Comparison of ENCODE assay signal across 1 cellular context in the genomic region with DNA sequence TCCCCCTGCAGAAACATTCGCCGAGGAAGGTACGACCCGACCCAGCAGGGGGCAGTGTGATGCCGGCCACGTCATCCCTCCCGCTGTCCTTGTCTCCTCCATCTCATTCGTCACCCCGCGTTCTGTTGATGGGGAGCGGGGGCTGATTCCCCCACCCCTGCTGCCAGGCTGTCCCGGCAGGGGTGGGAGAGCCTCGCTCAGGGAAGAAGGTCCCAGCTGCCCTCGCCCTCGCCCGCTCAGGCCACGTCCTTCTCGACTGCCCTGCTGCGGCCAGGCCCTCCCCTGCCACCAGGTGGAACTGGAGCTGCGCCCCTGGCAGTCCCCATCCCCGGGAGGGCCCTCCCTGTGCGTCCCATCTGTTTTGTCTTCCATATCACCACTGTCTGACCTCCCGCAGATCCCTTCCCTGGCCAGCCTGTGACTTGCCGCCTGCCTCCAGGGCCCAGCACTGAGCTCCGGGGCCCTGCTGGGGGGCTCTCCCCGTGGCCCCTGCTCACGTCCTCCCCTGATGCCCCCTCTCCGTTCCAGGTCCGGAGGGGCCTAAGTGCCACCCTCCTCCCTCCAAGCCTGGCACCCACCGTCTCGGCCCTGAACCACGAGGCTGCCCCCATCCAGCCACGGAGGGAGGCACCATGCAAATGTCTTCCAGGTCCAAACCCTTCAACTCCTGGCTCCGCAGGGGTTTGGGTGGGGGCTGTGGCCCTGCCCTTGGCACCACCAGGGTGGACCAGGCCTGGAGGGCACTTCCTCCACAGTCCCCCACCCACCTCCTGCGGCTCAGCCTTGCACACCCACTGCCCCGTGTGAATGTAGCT.
A peak's percentile ranks its signal among the peaks of the same experiment; 100 is the strongest.
TF ChIP-seq lines count a peak whose summit lies in the region.

No MANE protein-coding gene starts in this region.

TF ChIP-seq in HepG2, 621 proteins besides CTCF, POLR2A, EP300 and RAD21 (continued from another document and continues in another):
- TF ChIP-seq, protein P1, sequence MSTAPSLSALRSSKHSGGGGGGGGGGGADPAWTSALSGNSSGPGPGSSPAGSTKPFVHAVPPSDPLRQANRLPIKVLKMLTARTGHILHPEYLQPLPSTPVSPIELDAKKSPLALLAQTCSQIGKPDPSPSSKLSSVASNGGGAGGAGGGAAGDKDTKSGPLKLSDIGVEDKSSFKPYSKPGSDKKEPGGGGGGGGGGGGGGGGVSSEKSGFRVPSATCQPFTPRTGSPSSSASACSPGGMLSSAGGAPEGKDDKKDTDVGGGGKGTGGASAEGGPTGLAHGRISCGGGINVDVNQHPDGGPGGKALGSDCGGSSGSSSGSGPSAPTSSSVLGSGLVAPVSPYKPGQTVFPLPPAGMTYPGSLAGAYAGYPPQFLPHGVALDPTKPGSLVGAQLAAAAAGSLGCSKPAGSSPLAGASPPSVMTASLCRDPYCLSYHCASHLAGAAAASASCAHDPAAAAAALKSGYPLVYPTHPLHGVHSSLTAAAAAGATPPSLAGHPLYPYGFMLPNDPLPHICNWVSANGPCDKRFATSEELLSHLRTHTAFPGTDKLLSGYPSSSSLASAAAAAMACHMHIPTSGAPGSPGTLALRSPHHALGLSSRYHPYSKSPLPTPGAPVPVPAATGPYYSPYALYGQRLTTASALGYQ (CRISPR knock-in tag; IDR thresholded peaks at IDR 0.05), result no peak
- TF ChIP-seq CHD2 (IDR thresholded peaks at IDR 0.05; ENCODE audit: low read depth, low read length) (no peak), GTF3A (CRISPR knock-in tag; conservative IDR thresholded peaks at IDR 0.05) (no peak), ZBTB7B (CRISPR knock-in tag; IDR thresholded peaks at IDR 0.05) (no peak), ZFYVE20 (CRISPR knock-in tag; IDR thresholded peaks at IDR 0.05; ENCODE audit: borderline replicate concordance, low read depth) (no peak), CAMTA2 (CRISPR knock-in tag; IDR thresholded peaks at IDR 0.05; ENCODE audit: borderline replicate concordance) (0 out of 2 replicates have a peak, but pooled peaks have one; percentile 91), FLYWCH1 (CRISPR knock-in tag; IDR thresholded peaks at IDR 0.05) (no peak), ZNF430 (CRISPR knock-in tag; IDR thresholded peaks at IDR 0.05) (no peak), RBAK (CRISPR knock-in tag; IDR thresholded peaks at IDR 0.05) (no peak), KAT8 (CRISPR knock-in tag; IDR thresholded peaks at IDR 0.05) (0 out of 2 replicates have a peak, but pooled peaks have one; percentile 35), SALL2 (CRISPR knock-in tag; IDR thresholded peaks at IDR 0.05) (0 out of 2 replicates have a peak, but pooled peaks have one; percentile 30), WIZ (CRISPR knock-in tag; IDR thresholded peaks at IDR 0.05) (no peak), CEBPG (CRISPR knock-in tag; IDR thresholded peaks at IDR 0.05) (0 out of 2 replicates have a peak, but pooled peaks have one; percentile 22), ZNF331 (CRISPR knock-in tag; IDR thresholded peaks at IDR 0.05) (peak; percentile 64), MZF1 (CRISPR knock-in tag; IDR thresholded peaks at IDR 0.05; ENCODE audit: borderline replicate concordance) (0 out of 2 replicates have a peak, but pooled peaks have one; percentile 59), NCOA2 (CRISPR knock-in tag; IDR thresholded peaks at IDR 0.05) (no peak), HOXA9 (CRISPR knock-in tag; IDR thresholded peaks at IDR 0.05; ENCODE audit: borderline replicate concordance) (no peak), TMF1 (CRISPR knock-in tag; IDR thresholded peaks at IDR 0.05; ENCODE audit: low read depth) (no peak), ISX (CRISPR knock-in tag; conservative IDR thresholded peaks at IDR 0.05) (no peak), SETDB1 (CRISPR knock-in tag; IDR thresholded peaks at IDR 0.05; ENCODE audit: borderline replicate concordance) (no peak), NCOA5 (CRISPR knock-in tag; IDR thresholded peaks at IDR 0.05) (no peak), ZC3H13 (CRISPR knock-in tag; IDR thresholded peaks at IDR 0.05) (0 out of 2 replicates have a peak, but pooled peaks have one; percentile 24), JDP2 (CRISPR knock-in tag; IDR thresholded peaks at IDR 0.05; ENCODE audit: borderline replicate concordance) (no peak), YY1 (IDR thresholded peaks at IDR 0.05; ENCODE audit: insufficient read depth, insufficient replicate concordance, low read depth, low read length) (peak; percentile 22), ZNF724P (CRISPR knock-in tag; IDR thresholded peaks at IDR 0.05; ENCODE audit: borderline replicate concordance) (no peak), HMG20B (CRISPR knock-in tag; conservative IDR thresholded peaks at IDR 0.05) (no peak), KAT2B (IDR thresholded peaks at IDR 0.05; ENCODE audit: borderline replicate concordance, low read depth, low read length) (no peak), MAFG (CRISPR knock-in tag; IDR thresholded peaks at IDR 0.05) (no peak), MTF1 (CRISPR knock-in tag; IDR thresholded peaks at IDR 0.05) (no peak), ZBTB1 (CRISPR knock-in tag; IDR thresholded peaks at IDR 0.05; ENCODE audit: borderline replicate concordance) (no peak), ZNF572 (CRISPR knock-in tag; IDR thresholded peaks at IDR 0.05) (peak; percentile 92; the same call in 1 of the 2 replicates), ZFP90 (CRISPR knock-in tag; IDR thresholded peaks at IDR 0.05; ENCODE audit: borderline replicate concordance) (no peak), ZFP36L1 (CRISPR knock-in tag; IDR thresholded peaks at IDR 0.05) (no peak), ZNF20 (CRISPR knock-in tag; IDR thresholded peaks at IDR 0.05) (no peak)
- TF ChIP-seq, protein P2, sequence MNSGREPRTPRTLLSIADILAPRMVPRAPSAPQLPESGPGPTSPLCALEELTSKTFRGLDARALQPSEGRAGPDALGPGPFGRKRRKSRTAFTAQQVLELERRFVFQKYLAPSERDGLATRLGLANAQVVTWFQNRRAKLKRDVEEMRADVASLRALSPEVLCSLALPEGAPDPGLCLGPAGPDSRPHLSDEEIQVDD (CRISPR knock-in tag; IDR thresholded peaks at IDR 0.05; ENCODE audit: borderline replicate concordance), result 0 out of 2 replicates have a peak, but pooled peaks have one; percentile 42
- TF ChIP-seq, protein P3, sequence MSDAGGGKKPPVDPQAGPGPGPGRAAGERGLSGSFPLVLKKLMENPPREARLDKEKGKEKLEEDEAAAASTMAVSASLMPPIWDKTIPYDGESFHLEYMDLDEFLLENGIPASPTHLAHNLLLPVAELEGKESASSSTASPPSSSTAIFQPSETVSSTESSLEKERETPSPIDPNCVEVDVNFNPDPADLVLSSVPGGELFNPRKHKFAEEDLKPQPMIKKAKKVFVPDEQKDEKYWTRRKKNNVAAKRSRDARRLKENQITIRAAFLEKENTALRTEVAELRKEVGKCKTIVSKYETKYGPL (CRISPR knock-in tag; IDR thresholded peaks at IDR 0.05), result no peak
- TF ChIP-seq, protein P4, sequence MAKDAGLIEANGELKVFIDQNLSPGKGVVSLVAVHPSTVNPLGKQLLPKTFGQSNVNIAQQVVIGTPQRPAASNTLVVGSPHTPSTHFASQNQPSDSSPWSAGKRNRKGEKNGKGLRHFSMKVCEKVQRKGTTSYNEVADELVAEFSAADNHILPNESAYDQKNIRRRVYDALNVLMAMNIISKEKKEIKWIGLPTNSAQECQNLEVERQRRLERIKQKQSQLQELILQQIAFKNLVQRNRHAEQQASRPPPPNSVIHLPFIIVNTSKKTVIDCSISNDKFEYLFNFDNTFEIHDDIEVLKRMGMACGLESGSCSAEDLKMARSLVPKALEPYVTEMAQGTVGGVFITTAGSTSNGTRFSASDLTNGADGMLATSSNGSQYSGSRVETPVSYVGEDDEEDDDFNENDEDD (CRISPR knock-in tag; IDR thresholded peaks at IDR 0.05; ENCODE audit: borderline replicate concordance), result peak; percentile 37; the same call in 1 of the 2 replicates
- TF ChIP-seq, protein P5, sequence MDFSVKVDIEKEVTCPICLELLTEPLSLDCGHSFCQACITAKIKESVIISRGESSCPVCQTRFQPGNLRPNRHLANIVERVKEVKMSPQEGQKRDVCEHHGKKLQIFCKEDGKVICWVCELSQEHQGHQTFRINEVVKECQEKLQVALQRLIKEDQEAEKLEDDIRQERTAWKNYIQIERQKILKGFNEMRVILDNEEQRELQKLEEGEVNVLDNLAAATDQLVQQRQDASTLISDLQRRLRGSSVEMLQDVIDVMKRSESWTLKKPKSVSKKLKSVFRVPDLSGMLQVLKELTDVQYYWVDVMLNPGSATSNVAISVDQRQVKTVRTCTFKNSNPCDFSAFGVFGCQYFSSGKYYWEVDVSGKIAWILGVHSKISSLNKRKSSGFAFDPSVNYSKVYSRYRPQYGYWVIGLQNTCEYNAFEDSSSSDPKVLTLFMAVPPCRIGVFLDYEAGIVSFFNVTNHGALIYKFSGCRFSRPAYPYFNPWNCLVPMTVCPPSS (IDR thresholded peaks at IDR 0.05), result no peak
- TF ChIP-seq, protein P6, sequence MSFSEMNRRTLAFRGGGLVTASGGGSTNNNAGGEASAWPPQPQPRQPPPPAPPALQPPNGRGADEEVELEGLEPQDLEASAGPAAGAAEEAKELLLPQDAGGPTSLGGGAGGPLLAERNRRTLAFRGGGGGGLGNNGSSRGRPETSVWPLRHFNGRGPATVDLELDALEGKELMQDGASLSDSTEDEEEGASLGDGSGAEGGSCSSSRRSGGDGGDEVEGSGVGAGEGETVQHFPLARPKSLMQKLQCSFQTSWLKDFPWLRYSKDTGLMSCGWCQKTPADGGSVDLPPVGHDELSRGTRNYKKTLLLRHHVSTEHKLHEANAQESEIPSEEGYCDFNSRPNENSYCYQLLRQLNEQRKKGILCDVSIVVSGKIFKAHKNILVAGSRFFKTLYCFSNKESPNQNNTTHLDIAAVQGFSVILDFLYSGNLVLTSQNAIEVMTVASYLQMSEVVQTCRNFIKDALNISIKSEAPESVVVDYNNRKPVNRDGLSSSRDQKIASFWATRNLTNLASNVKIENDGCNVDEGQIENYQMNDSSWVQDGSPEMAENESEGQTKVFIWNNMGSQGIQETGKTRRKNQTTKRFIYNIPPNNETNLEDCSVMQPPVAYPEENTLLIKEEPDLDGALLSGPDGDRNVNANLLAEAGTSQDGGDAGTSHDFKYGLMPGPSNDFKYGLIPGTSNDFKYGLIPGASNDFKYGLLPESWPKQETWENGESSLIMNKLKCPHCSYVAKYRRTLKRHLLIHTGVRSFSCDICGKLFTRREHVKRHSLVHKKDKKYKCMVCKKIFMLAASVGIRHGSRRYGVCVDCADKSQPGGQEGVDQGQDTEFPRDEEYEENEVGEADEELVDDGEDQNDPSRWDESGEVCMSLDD (CRISPR knock-in tag; IDR thresholded peaks at IDR 0.05; ENCODE audit: borderline replicate concordance), result no peak; the same call in 1 of the 2 replicates
- TF ChIP-seq, protein P7, sequence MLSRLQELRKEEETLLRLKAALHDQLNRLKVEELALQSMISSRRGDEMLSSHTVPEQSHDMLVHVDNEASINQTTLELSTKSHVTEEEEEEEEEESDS (CRISPR knock-in tag; IDR thresholded peaks at IDR 0.05; ENCODE audit: borderline replicate concordance), result no peak
- TF ChIP-seq, protein P8, sequence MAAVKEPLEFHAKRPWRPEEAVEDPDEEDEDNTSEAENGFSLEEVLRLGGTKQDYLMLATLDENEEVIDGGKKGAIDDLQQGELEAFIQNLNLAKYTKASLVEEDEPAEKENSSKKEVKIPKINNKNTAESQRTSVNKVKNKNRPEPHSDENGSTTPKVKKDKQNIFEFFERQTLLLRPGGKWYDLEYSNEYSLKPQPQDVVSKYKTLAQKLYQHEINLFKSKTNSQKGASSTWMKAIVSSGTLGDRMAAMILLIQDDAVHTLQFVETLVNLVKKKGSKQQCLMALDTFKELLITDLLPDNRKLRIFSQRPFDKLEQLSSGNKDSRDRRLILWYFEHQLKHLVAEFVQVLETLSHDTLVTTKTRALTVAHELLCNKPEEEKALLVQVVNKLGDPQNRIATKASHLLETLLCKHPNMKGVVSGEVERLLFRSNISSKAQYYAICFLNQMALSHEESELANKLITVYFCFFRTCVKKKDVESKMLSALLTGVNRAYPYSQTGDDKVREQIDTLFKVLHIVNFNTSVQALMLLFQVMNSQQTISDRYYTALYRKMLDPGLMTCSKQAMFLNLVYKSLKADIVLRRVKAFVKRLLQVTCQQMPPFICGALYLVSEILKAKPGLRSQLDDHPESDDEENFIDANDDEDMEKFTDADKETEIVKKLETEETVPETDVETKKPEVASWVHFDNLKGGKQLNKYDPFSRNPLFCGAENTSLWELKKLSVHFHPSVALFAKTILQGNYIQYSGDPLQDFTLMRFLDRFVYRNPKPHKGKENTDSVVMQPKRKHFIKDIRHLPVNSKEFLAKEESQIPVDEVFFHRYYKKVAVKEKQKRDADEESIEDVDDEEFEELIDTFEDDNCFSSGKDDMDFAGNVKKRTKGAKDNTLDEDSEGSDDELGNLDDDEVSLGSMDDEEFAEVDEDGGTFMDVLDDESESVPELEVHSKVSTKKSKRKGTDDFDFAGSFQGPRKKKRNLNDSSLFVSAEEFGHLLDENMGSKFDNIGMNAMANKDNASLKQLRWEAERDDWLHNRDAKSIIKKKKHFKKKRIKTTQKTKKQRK (IDR thresholded peaks at IDR 0.05; ENCODE audit: low read length), result no peak
- TF ChIP-seq, protein P9, sequence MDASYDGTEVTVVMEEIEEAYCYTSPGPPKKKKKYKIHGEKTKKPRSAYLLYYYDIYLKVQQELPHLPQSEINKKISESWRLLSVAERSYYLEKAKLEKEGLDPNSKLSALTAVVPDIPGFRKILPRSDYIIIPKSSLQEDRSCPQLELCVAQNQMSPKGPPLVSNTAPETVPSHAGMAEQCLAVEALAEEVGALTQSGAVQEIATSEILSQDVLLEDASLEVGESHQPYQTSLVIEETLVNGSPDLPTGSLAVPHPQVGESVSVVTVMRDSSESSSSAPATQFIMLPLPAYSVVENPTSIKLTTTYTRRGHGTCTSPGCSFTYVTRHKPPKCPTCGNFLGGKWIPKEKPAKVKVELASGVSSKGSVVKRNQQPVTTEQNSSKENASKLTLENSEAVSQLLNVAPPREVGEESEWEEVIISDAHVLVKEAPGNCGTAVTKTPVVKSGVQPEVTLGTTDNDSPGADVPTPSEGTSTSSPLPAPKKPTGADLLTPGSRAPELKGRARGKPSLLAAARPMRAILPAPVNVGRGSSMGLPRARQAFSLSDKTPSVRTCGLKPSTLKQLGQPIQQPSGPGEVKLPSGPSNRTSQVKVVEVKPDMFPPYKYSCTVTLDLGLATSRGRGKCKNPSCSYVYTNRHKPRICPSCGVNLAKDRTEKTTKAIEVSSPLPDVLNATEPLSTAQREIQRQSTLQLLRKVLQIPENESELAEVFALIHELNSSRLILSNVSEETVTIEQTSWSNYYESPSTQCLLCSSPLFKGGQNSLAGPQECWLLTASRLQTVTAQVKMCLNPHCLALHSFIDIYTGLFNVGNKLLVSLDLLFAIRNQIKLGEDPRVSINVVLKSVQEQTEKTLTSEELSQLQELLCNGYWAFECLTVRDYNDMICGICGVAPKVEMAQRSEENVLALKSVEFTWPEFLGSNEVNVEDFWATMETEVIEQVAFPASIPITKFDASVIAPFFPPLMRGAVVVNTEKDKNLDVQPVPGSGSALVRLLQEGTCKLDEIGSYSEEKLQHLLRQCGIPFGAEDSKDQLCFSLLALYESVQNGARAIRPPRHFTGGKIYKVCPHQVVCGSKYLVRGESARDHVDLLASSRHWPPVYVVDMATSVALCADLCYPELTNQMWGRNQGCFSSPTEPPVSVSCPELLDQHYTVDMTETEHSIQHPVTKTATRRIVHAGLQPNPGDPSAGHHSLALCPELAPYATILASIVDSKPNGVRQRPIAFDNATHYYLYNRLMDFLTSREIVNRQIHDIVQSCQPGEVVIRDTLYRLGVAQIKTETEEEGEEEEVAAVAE (CRISPR knock-in tag; IDR thresholded peaks at IDR 0.05; ENCODE audit: borderline replicate concordance), result no peak
